Comparison of ENCODE assay signal across 22 cellular contexts in genomic region chr20:32139947-32140346, GRCh38. TPM values are rescaled to one million over a fixed set of nuclear protein-coding genes. Genes with fewer than 3 reads are reported as not detected.
DNase-seq lines count a peak whose midpoint lies in the region; ATAC-seq lines count a peak whose summit lies in the region.
"Had no signal": no experiment of that assay in that cellular context is flagged by ENCODE, and none has a peak within 500 bp of the region (broad histone marks: within the 10 kb centered on the region; RNA-seq: fewer than 3 reads in every experiment).

No MANE protein-coding gene starts in this region.

- peaks cover 14% of the 10 kb centered on the region for H3K4me1 ChIP-seq in Karpas-422 (ENCODE audit: low read length)
- H3K4me1 ChIP-seq: stomach had no signal

- peaks cover 19 to 27% of the 10 kb centered on the region in 2 donors for H3K36me3 Mint-ChIP-seq in activated naive CD4-positive, alpha-beta T cell treated with anti-CD3 and anti-CD28 coated beads, Interleukin-2, amount 50 U/mL, for 72 hours
- peaks cover 35% of the 10 kb centered on the region for H3K36me3 Mint-ChIP-seq in activated naive CD4-positive, alpha-beta T cell treated with anti-CD3 and anti-CD28 coated beads for 36 hours (ENCODE audit: low read depth)

- CTCF ChIA-PET in activated naive CD4-positive, alpha-beta T cell treated with anti-CD3 and anti-CD28 coated beads for 36 hours (lab: Charles Lee) = no interaction called here

- no peaks in the 10 kb centered on the region for H3K9me3 Mint-ChIP-seq in activated naive CD4-positive, alpha-beta T cell treated with anti-CD3 and anti-CD28 coated beads, Interleukin-2, amount 50 U/mL, for 72 hours
- no peaks in the 10 kb centered on the region for H3K9me3 Mint-ChIP-seq in activated naive CD4-positive, alpha-beta T cell treated with anti-CD3 and anti-CD28 coated beads for 36 hours
- H3K9me3 Mint-ChIP-seq: activated T-helper 2 cell treated with anti-CD3 and anti-CD28 coated beads, Interferon-gamma antibody, Interleukin-2, Interleukin-4, amounts not matched to agents 10 μg/mL and 5 μg/mL and 100 μg/mL, durations not matched to agents 14 hours and 24 hours and 36 hours; H9; T-helper 2 cell treated with Interferon-gamma antibody and Interleukin-4, amounts not matched to agents 5 μg/mL and 100 μg/mL, for 36 hours had no signal

- ATAC-seq in activated naive CD4-positive, alpha-beta T cell treated with anti-CD3 and anti-CD28 coated beads, Interleukin-2, amount 50 U/mL, for 72 hours = no peak
- ATAC-seq in GM21717 (IDR thresholded peaks at IDR 0.05; ENCODE audit: unreplicated experiment) (no peak), GM19324 (IDR thresholded peaks at IDR 0.05; ENCODE audit: low FRiP score, unreplicated experiment) (no peak)

- no peaks in the 10 kb centered on the region for H3K27me3 ChIP-seq in Karpas-422 (ENCODE audit: low read length)
- H3K27me3 ChIP-seq: stomach, tibial nerve had no signal

- H3K79me2 ChIP-seq in Karpas-422 (ENCODE audit: low read length) = no peaks in the 10 kb centered on the region

- H3K27me3 Mint-ChIP-seq in activated naive CD4-positive, alpha-beta T cell treated with anti-CD3 and anti-CD28 coated beads for 36 hours (ENCODE audit: low read depth) = no peaks in the 10 kb centered on the region

- no peaks in the 10 kb centered on the region for H4K20me1 ChIP-seq in Karpas-422 (ENCODE audit: insufficient read depth, low read depth, low read length)

- H3K9me2 ChIP-seq in Karpas-422 (replicated peaks; ENCODE audit: insufficient read depth, low read length) = no peaks in the 10 kb centered on the region

- no peak for DNase-seq in activated naive CD4-positive, alpha-beta T cell treated with anti-CD3 and anti-CD28 coated beads, Interleukin-2, amount 50 U/mL, for 72 hours (ENCODE audit: low spot score in 2 of 2)
- DNase-seq in activated naive CD4-positive, alpha-beta T cell treated with anti-CD3 and anti-CD28 coated beads for 36 hours = no peak
- DNase-seq in Karpas-422 (peak; percentile 55), astrocyte of the hippocampus (ENCODE audit: low read depth, low spot score) (peak; percentile 23), renal cortical epithelial cell (ENCODE audit: low read depth) (peak; percentile 62), activated gamma-delta T cell (lab: John Stamatoyannopoulos, UW) (no peak)
- DNase-seq: activated CD4-positive, alpha-beta T cell treated with anti-CD3 and anti-CD28 coated beads, Interleukin-2, amount 50 U/mL, for 1 hour; amygdala; Calu3; EL; glutamatergic neuron; H9; IMR-90; mammary epithelial cell; NCI-H1105; stomach had no signal

- no peaks in the 10 kb centered on the region for H3K4me1 Mint-ChIP-seq in activated naive CD4-positive, alpha-beta T cell treated with anti-CD3 and anti-CD28 coated beads for 36 hours (ENCODE audit: low read depth)
- H3K4me1 Mint-ChIP-seq: H9 had no signal

- H3K36me3 ChIP-seq in Karpas-422 (ENCODE audit: insufficient read depth, low read length) = peaks cover 35% of the 10 kb centered on the region

- intact Hi-C loops in activated naive CD4-positive, alpha-beta T cell treated with anti-CD3 and anti-CD28 coated beads for 36 hours (cut with micrococcal nuclease) = no loop called here

- H3K4me2 ChIP-seq in Karpas-422 (ENCODE audit: low read depth, low read length, poor library complexity, severe bottlenecking) = no peak overlapping the region

- no peak overlapping the region for H3K4me3 Mint-ChIP-seq in activated naive CD4-positive, alpha-beta T cell treated with anti-CD3 and anti-CD28 coated beads for 36 hours
- H3K4me3 Mint-ChIP-seq: H9; T-helper 2 cell treated with Interferon-gamma antibody and Interleukin-4, amounts not matched to agents 5 μg/mL and 100 μg/mL, for 36 hours had no signal

- H3K4me3 ChIP-seq in Karpas-422 (ENCODE audit: low read length) = no peak overlapping the region
- H3K4me3 ChIP-seq: stomach, tibial nerve had no signal

- no peaks in the 10 kb centered on the region for H3K9me3 ChIP-seq in Karpas-422 (ENCODE audit: low read length)
- H3K9me3 ChIP-seq: stomach, tibial nerve had no signal

- H2AFZ ChIP-seq in Karpas-422 (ENCODE audit: low read length) = no peak overlapping the region

- no peak overlapping the region for H3K27ac ChIP-seq in Karpas-422 (ENCODE audit: low read length)
- H3K27ac ChIP-seq: C4-2B, stomach, tibial nerve had no signal

- H3K27ac Mint-ChIP-seq in activated naive CD4-positive, alpha-beta T cell treated with anti-CD3 and anti-CD28 coated beads, Interleukin-2, amount 50 U/mL, for 72 hours = peak overlapping the region; percentile 14 to 58
- H3K27ac Mint-ChIP-seq in activated naive CD4-positive, alpha-beta T cell treated with anti-CD3 and anti-CD28 coated beads for 36 hours = no peak overlapping the region
- H3K27ac Mint-ChIP-seq: activated T-helper 2 cell treated with anti-CD3 and anti-CD28 coated beads, Interferon-gamma antibody, Interleukin-2, Interleukin-4, amounts not matched to agents 10 μg/mL and 5 μg/mL and 100 μg/mL, durations not matched to agents 14 hours and 24 hours and 36 hours; T-helper 2 cell treated with Interferon-gamma antibody and Interleukin-4, amounts not matched to agents 5 μg/mL and 100 μg/mL, for 36 hours had no signal

- no peak overlapping the region for H3K9ac ChIP-seq in Karpas-422 (ENCODE audit: low read length)

RNA-seq across cellular contexts. Expression of gene TM9SF4, which starts 30.4 kb away (rescaled TPM):
- total RNA-seq in activated naive CD4-positive, alpha-beta T cell treated with anti-CD3 and anti-CD28 coated beads, Interleukin-2, amount 50 U/mL, for 72 hours = 10 to 100 TPM; 41.0 to 45.4 TPM
- 10 to 100 TPM; 37.9 to 39.1 TPM for total RNA-seq in activated naive CD4-positive, alpha-beta T cell treated with anti-CD3 and anti-CD28 coated beads for 36 hours
- 22.5 and 25.0 TPM in 2 replicates for total RNA-seq in Karpas-422 (2014; rRNA removed; shearing (Covaris generic); ENCODE audit: low replicate concordance)
- 22.6 and 56.0 TPM in 2 replicates for total RNA-seq in renal cortical epithelial cell

Comparison
In these comparisons a context has a peak if more than half of its experiments do, and no peak if none do; other contexts are left out.
1. DNase-seq: peak in Karpas-422 (single experiment), astrocyte of the hippocampus (single experiment) and renal cortical epithelial cell (single experiment); none in activated naive CD4-positive, alpha-beta T cell treated with anti-CD3 and anti-CD28 coated beads, Interleukin-2, amount 50 U/mL, for 72 hours (0 of 2), activated naive CD4-positive, alpha-beta T cell treated with anti-CD3 and anti-CD28 coated beads for 36 hours (single experiment) and activated gamma-delta T cell (single experiment).